Comparison of ENCODE assay signal across 8 cellular contexts in the genomic region with DNA sequence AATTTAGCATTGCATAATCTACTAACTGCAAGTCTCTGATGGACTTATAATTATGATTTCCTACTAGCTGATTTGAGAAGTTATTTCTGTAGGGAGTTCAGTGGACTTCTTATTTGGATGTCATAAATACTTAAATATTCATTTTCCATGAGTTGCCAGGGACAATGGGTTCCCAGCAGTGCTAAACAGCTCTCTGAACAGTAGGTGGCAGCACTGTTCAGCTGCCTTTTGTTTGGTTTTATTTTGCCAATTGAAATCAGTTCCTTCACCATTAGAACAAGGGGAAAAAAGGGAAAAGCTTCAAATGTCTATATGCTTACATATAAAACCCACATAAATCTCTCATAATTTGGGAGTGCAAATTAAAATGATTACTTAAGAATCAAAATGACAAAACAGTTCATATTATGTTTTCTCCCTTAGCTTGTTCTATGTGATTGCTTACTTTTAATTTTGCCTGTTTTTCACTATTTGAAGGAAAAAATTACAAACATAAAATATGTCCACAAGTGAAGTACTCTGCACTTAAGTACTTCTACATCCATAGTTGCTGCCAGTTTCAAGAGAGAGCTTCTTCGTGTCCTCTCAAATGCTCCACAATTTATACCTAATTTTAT.
DNase-seq lines count a peak whose midpoint lies in the region; ATAC-seq and TF ChIP-seq lines count a peak whose summit lies in the region.

No MANE protein-coding gene starts in this region.

- no peak overlapping the region for H3K4me3 Mint-ChIP-seq in activated CD4-positive, alpha-beta memory T cell treated with anti-CD3 and anti-CD28 coated beads for 36 hours

- intact Hi-C loops in activated CD4-positive, alpha-beta memory T cell treated with anti-CD3 and anti-CD28 coated beads for 36 hours (cut with micrococcal nuclease), result no loop called here
- intact Hi-C loops in head of caudate nucleus (cut with DNase I), result no loop called here

- H3K36me3 ChIP-seq in H7 (replicated peaks; ENCODE audit: control insufficient read depth, insufficient read depth, low read length), result no peaks in the 10 kb centered on the region

- in situ Hi-C loops in GM13977 (cut with MboI; ENCODE audit: low pct_unique_long_range_greater_than_20kb, low sequenced_read_pairs, unreplicated experiment), result no loop called here

- POLR2A ChIA-PET in activated CD4-positive, alpha-beta memory T cell treated with anti-CD3 and anti-CD28 coated beads for 36 hours (lab: Charles Lee), result no interaction called here

- H3K4me3 ChIP-seq in H7 (ENCODE audit: insufficient read depth, low read depth, low read length), result no peak overlapping the region

- peak; percentile 68 for ATAC-seq in HG02763 (IDR thresholded peaks at IDR 0.05; ENCODE audit: unreplicated experiment)

- CTCF ChIA-PET in activated CD4-positive, alpha-beta memory T cell treated with anti-CD3 and anti-CD28 coated beads for 36 hours (lab: Charles Lee), result interaction anchor here (0.8 to 3.4 kb wide), 13 partner anchors 10 to 1112 kb away, joined by 3 to 25 read pairs (median 3); no protein-coding TSS in a partner anchor

- no peaks in the 10 kb centered on the region for H3K4me1 Mint-ChIP-seq in activated CD4-positive, alpha-beta memory T cell treated with anti-CD3 and anti-CD28 coated beads for 36 hours (ENCODE audit: low read depth)

- DNase-seq in AML-193 (lab: John Stamatoyannopoulos, UW) (peak; percentile 23 to 37), GM13977 (ENCODE audit: low spot score) (peak; percentile 21), NCI-H1694 treated with DMSO at 0.1 percent for 48 hours (lab: John Stamatoyannopoulos, UW) (peak; percentile 45), head of caudate nucleus (peak in 40 of 42 donors; percentile 8 to 84 (median 58)), retina (peak; percentile 80), H7 (no peak)
- DNase-seq in activated CD4-positive, alpha-beta memory T cell treated with anti-CD3 and anti-CD28 coated beads for 36 hours, result peak; percentile 18

- H3K36me3 Mint-ChIP-seq in activated CD4-positive, alpha-beta memory T cell treated with anti-CD3 and anti-CD28 coated beads for 36 hours, result no peaks in the 10 kb centered on the region

- H3K27ac Mint-ChIP-seq in activated CD4-positive, alpha-beta memory T cell treated with anti-CD3 and anti-CD28 coated beads for 36 hours, result no peak overlapping the region

- H3K27me3 Mint-ChIP-seq in activated CD4-positive, alpha-beta memory T cell treated with anti-CD3 and anti-CD28 coated beads for 36 hours, result no peaks in the 10 kb centered on the region

- TF ChIP-seq CTCF in GM13977 (IDR thresholded peaks at IDR 0.05; ENCODE audit: extremely low read depth, insufficient read depth, missing control alignments), result peak; percentile 94

- no peaks in the 10 kb centered on the region for H3K9me3 Mint-ChIP-seq in activated CD4-positive, alpha-beta memory T cell treated with anti-CD3 and anti-CD28 coated beads for 36 hours

- H3K27me3 ChIP-seq in H7 (ENCODE audit: control insufficient read depth, insufficient read depth, low read length), result no peaks in the 10 kb centered on the region
